ENCODE assay signal across 5 cellular contexts in the genomic region with DNA sequence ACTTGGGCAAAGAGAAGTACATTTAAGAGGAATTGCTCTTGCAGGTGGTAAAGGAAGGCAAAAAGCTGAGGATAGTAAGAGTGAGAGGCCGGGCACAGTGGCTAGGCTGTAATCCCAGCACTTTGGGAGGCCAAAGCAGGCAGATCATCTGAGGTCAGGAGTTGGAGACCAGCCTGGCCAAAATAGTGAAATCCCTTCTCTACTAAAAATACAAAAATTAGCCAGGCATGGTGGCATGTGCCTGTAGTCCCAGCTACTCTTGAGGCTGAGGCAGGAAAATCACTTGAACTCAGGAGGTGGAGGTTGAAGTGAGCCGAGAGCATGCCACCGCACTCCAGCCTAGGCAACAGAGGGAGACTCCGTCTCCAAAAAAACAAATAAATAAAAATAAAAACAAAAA. TPM values are rescaled to one million over a fixed set of nuclear protein-coding genes. Genes with fewer than 3 reads are reported as not detected.
"Had no signal": no experiment of that assay in that cellular context is flagged by ENCODE, and none has a peak within 500 bp of the region (broad histone marks: within the 10 kb centered on the region; RNA-seq: fewer than 3 reads in every experiment).

No MANE protein-coding gene starts in this region.

RNA-seq across cellular contexts. Expression of gene FOXN1, which starts 16.1 kb away (rescaled TPM):
- total RNA-seq: HepG2, HT-29, HT1080, IMR-90, K562 had no signal

RNA-seq across cellular contexts. Expression of gene SLC13A2, which starts 48.8 kb away (rescaled TPM):
- total RNA-seq: HepG2, HT-29, HT1080, IMR-90 had no signal
